In the genomic region with DNA sequence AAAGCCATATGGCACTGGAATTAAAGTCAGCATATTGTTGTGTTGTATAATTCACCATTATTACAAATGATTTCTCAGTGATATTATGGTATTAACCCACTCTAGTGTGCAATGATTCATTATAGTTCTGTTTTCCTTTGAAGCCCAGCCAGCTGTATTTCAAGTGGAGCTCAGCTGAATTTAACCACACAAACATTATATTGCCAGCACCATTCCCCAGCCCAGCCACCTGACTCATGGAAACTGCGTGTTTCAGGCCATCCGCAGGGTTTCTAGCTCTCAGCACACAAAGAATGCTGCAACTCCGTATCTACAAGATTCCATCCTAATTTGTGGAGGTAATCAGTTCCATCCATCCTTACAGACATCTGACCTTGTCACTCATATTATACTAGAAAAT, we compare ENCODE assay signal across 16 cellular contexts.
DNase-seq lines count a peak whose midpoint lies in the region; FAIRE-seq and TF ChIP-seq lines count a peak whose summit lies in the region.
"Had no signal": no experiment of that assay in that cellular context is flagged by ENCODE, and none has a peak within 500 bp of the region (broad histone marks: within the 10 kb centered on the region; RNA-seq: fewer than 3 reads in every experiment).

No MANE protein-coding gene starts in this region.

- no peaks in the 10 kb centered on the region for H3K4me1 ChIP-seq in mammary epithelial cell (ENCODE audit: insufficient read depth, low read length)
- H3K4me1 ChIP-seq: A549, colonic mucosa had no signal

- H3K27ac Mint-ChIP-seq in activated CD4-positive, alpha-beta T cell treated with anti-CD3 and anti-CD28 coated beads, Interleukin-2, amount 10 ng/mL, durations not matched to agents 24 days and 14 days: no peak overlapping the region
- H3K27ac Mint-ChIP-seq: natural killer cell treated with Interleukin-12 subunit alpha and Interleukin-12 subunit beta and Interleukin-15 and Interleukin-18, amount 100 ng/mL, for 72 hours had no signal

- no peak overlapping the region for H2AFZ ChIP-seq in mammary epithelial cell (ENCODE audit: low read depth, low read length)

- H3K4me3 ChIP-seq in mammary epithelial cell (replicated peaks in 1 of 3; ENCODE audit: insufficient read depth in 1 of 3, low read depth in 2 of 3, low read length in 3 of 3): no peak overlapping the region
- H3K4me3 ChIP-seq: A549, colonic mucosa had no signal

- no peak overlapping the region for H3K9ac ChIP-seq in mammary epithelial cell (ENCODE audit: insufficient read depth, low read length)

- H4K20me1 ChIP-seq in mammary epithelial cell (ENCODE audit: insufficient read depth, low read length): no peaks in the 10 kb centered on the region

- peak; percentile 27 for DNase-seq in activated CD4-positive, alpha-beta T cell treated with anti-CD3 and anti-CD28 coated beads, Interleukin-2, amount 10 ng/mL, durations not matched to agents 24 days and 14 days
- DNase-seq in activated CD4-positive, alpha-beta T cell treated with anti-CD3 and anti-CD28 coated beads for 1 hour: no peak
- DNase-seq in NCI-H446 (lab: John Stamatoyannopoulos, UW) (peak; percentile 55 to 59), mammary epithelial cell (peak; percentile 31), urothelium cell line (ENCODE audit: low spot score) (peak; percentile 50), LoVo (ENCODE audit: low spot score) (no peak), head of caudate nucleus (no peak), occipital lobe (lab: John Stamatoyannopoulos, UW) (no peak)
- DNase-seq: activated CD4-positive, alpha-beta T cell treated with anti-CD3 and anti-CD28 coated beads, Interleukin-2, amount 50 U/mL, for 4 hours; activated gamma-delta T cell treated with Interleukin-2 at 50 U/mL for 16 hours; colonic mucosa; small intestine; T-helper 1 cell; trophoblast cell had no signal

- dilution Hi-C loops in mammary epithelial cell (cut with HindIII; ENCODE audit: low sequenced_read_pairs): no loop called here

- H3K27ac ChIP-seq in mammary epithelial cell (ENCODE audit: insufficient read depth, low read depth, low read length): no peak overlapping the region
- H3K27ac ChIP-seq: A549, colonic mucosa had no signal

- CTCF ChIA-PET in mammary epithelial cell (lab: Charles Lee; ENCODE audit: low non-redundant PET): no interaction called here

- no TSS peak for BruUV-seq in mammary epithelial cell (replicated peaks; lab: Mats Ljungman, UMichigan)

- in situ Hi-C loops in mammary epithelial cell (cut with MboI; ENCODE audit: low sequenced_read_pairs in 2 of 2): no loop called here

- no peaks in the 10 kb centered on the region for H3K9me3 Mint-ChIP-seq in activated CD4-positive, alpha-beta T cell treated with anti-CD3 and anti-CD28 coated beads, Interleukin-2, amount 10 ng/mL, durations not matched to agents 24 days and 14 days
- H3K9me3 Mint-ChIP-seq: natural killer cell treated with Interleukin-12 subunit alpha and Interleukin-12 subunit beta and Interleukin-15 and Interleukin-18, amount 100 ng/mL, for 72 hours had no signal

- H3K4me3 Mint-ChIP-seq in activated CD4-positive, alpha-beta T cell treated with anti-CD3 and anti-CD28 coated beads, Interleukin-2, amount 10 ng/mL, durations not matched to agents 24 days and 14 days: no peak overlapping the region
- H3K4me3 Mint-ChIP-seq: natural killer cell treated with Interleukin-12 subunit alpha and Interleukin-12 subunit beta and Interleukin-15 and Interleukin-18, amount 100 ng/mL, for 72 hours had no signal

- no peaks in the 10 kb centered on the region for H3K27me3 ChIP-seq in mammary epithelial cell (ENCODE audit: insufficient read depth, low read length)
- H3K27me3 ChIP-seq: colonic mucosa had no signal

- no peaks in the 10 kb centered on the region for H3K36me3 Mint-ChIP-seq in activated CD4-positive, alpha-beta T cell treated with anti-CD3 and anti-CD28 coated beads, Interleukin-2, amount 10 ng/mL, durations not matched to agents 24 days and 14 days (ENCODE audit: low read depth)
- H3K36me3 Mint-ChIP-seq: natural killer cell treated with Interleukin-12 subunit alpha and Interleukin-12 subunit beta and Interleukin-15 and Interleukin-18, amount 100 ng/mL, for 72 hours had no signal

- 96% methylated on average over 3 of the region's 3 CpGs for WGBS in mammary epithelial cell (ENCODE audit: low coverage, missing lambda C conversion rate)

- TF ChIP-seq CTCF in mammary epithelial cell (conservative IDR thresholded peaks at IDR 0.05 in 1 of 2, IDR thresholded peaks at IDR 0.05 in 1 of 2; ENCODE audit: extremely low read depth in 1 of 2, insufficient read depth in 1 of 2, low read depth in 1 of 2, low read length in 2 of 2): no peak

- no peak for FAIRE-seq in urothelium cell line (lab: Jason Lieb, UNC)
- FAIRE-seq: A549, small intestine had no signal

- no peak overlapping the region for H3K4me2 ChIP-seq in mammary epithelial cell (ENCODE audit: insufficient read depth, low read depth, low read length)
- H3K4me2 ChIP-seq: A549 had no signal

- no peaks in the 10 kb centered on the region for H3K79me2 ChIP-seq in mammary epithelial cell (ENCODE audit: insufficient read depth, low read length)

- intact Hi-C loops in activated CD4-positive, alpha-beta T cell treated with anti-CD3 and anti-CD28 coated beads, Interleukin-2, amount 10 ng/mL, durations not matched to agents 24 days and 14 days (cut with micrococcal nuclease): no loop called here
- intact Hi-C loops in mammary epithelial cell (cut with micrococcal nuclease): no loop called here
- intact Hi-C loops in head of caudate nucleus (cut with DNase I): no loop called here

- H3K36me3 ChIP-seq in mammary epithelial cell (ENCODE audit: insufficient read depth, low read length): no peaks in the 10 kb centered on the region
- H3K36me3 ChIP-seq: colonic mucosa had no signal

- no peaks in the 10 kb centered on the region for H3K27me3 Mint-ChIP-seq in activated CD4-positive, alpha-beta T cell treated with anti-CD3 and anti-CD28 coated beads, Interleukin-2, amount 10 ng/mL, durations not matched to agents 24 days and 14 days

- H3K4me1 Mint-ChIP-seq in activated CD4-positive, alpha-beta T cell treated with anti-CD3 and anti-CD28 coated beads, Interleukin-2, amount 10 ng/mL, durations not matched to agents 24 days and 14 days: no peaks in the 10 kb centered on the region

- H3K9me3 ChIP-seq in mammary epithelial cell (replicated peaks; ENCODE audit: insufficient read depth, low read length): no peaks in the 10 kb centered on the region
- H3K9me3 ChIP-seq: A549, colonic mucosa had no signal

Comparison
In these comparisons a context has a peak if more than half of its experiments do, and no peak if none do; other contexts are left out.
1. DNase-seq: peak in activated CD4-positive, alpha-beta T cell treated with anti-CD3 and anti-CD28 coated beads, Interleukin-2, amount 10 ng/mL, durations not matched to agents 24 days and 14 days (single experiment), NCI-H446 (2 of 2), mammary epithelial cell (single experiment) and urothelium cell line (single experiment); none in activated CD4-positive, alpha-beta T cell treated with anti-CD3 and anti-CD28 coated beads for 1 hour (single experiment), LoVo (single experiment), head of caudate nucleus (0 of 42) and occipital lobe (single experiment).